In genomic region chr22:22047776-22048175, GRCh38 we compare ENCODE assay signal across 1 cellular context.
TF ChIP-seq lines count a peak whose summit lies in the region.

No MANE protein-coding gene starts in this region.

TF ChIP-seq in K562, 482 proteins besides CTCF, POLR2A, EP300 and RAD21 (continued from another document):
- TF ChIP-seq ZNF232 (CRISPR knock-in tag; IDR thresholded peaks at IDR 0.05) (no peak), MLX (CRISPR knock-in tag; conservative IDR thresholded peaks at IDR 0.05) (0 out of 4 replicates have a peak, but pooled peaks of 1 of the 2 experiments have one; percentile 37), LARP7 (IDR thresholded peaks at IDR 0.05) (no peak), MEF2D (tag; conservative IDR thresholded peaks at IDR 0.05; ENCODE audit: low read depth) (no peak), IRF1 (CRISPR knock-in tag; IDR thresholded peaks at IDR 0.05; ENCODE audit: borderline replicate concordance) (no peak), MAZ (CRISPR knock-in tag; conservative IDR thresholded peaks at IDR 0.05 in 1 of 2, IDR thresholded peaks at IDR 0.05 in 1 of 2) (no peak), CEBPG (CRISPR knock-in tag; IDR thresholded peaks at IDR 0.05) (no peak), CEBPG (tag; conservative IDR thresholded peaks at IDR 0.05 in 1 of 2, IDR thresholded peaks at IDR 0.05 in 1 of 2) (peak in 1 of 2 experiments; percentile 75; a peak in 2 of 4 replicates), ZNF133 (CRISPR knock-in tag; IDR thresholded peaks at IDR 0.05) (0 out of 2 replicates have a peak, but pooled peaks have one; percentile 11), E2F5 (CRISPR knock-in tag; IDR thresholded peaks at IDR 0.05) (peak; percentile 71; the same call in 1 of the 2 replicates), ATF2 (CRISPR knock-in tag; IDR thresholded peaks at IDR 0.05) (0 out of 2 replicates have a peak, but pooled peaks have one; percentile 30)
